9 cellular contexts compared by ENCODE assay signal in the genomic region with DNA sequence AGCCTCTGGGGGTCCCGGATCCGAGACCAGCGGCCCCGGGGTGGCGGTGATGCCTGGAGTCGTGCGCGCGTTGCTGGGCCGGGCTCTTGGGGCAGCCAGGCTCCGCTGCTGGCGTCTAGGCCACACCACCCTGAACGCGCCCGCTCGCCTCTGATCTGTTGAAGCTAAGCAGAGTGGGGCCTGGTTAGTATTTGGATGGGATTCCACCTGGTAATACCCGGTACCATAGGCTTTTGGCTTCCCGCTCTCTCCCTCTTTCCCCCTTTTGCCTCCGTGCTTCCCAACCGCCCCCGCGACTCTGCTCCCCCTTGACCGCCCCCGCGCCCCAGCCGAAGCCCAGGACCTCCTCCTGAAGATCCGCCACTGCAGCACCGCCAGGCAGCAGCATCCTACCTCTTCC.
A peak's percentile ranks its signal among the peaks of the same experiment; 100 is the strongest.
DNase-seq lines count a peak whose midpoint lies in the region; ATAC-seq and TF ChIP-seq lines count a peak whose summit lies in the region.
"Had no signal": no experiment of that assay in that cellular context is flagged by ENCODE, and none has a peak within 500 bp of the region (broad histone marks: within the 10 kb centered on the region; RNA-seq: fewer than 3 reads in every experiment).

No MANE protein-coding gene starts in this region.

- DNase-seq in SIG-M5 treated with dmso at 0.1 percent for 504 hours (lab: John Stamatoyannopoulos, UW; ENCODE audit: unreplicated experiment) (peak; percentile 39), SIG-M5 (lab: John Stamatoyannopoulos, UW) (no peak), OCI-M1 (lab: John Stamatoyannopoulos, UW) (peak; percentile 33), epithelial cell of proximal tubule (ENCODE audit: low read depth) (no peak), osteoblast (ENCODE audit: insufficient read length, low spot score, missing footprints) (peak; percentile 57), 8988T (no peak)
- DNase-seq: naive B cell had no signal

- no peaks in the 10 kb centered on the region for H3K27me3 ChIP-seq in osteoblast (ENCODE audit: insufficient read depth, low read length)

- no peaks in the 10 kb centered on the region for H3K79me2 ChIP-seq in osteoblast (ENCODE audit: insufficient read depth, low read length)

- H2AFZ ChIP-seq in osteoblast (ENCODE audit: low read length): no peak overlapping the region

- no peaks in the 10 kb centered on the region for H3K36me3 ChIP-seq in osteoblast (ENCODE audit: insufficient read depth, low read length)

- H3K27ac ChIP-seq in osteoblast (ENCODE audit: low read depth, low read length): no peak overlapping the region

- H3K4me2 ChIP-seq in osteoblast (ENCODE audit: insufficient read depth, low read length): peak overlapping the region; percentile 33

- no peaks in the 10 kb centered on the region for H3K4me1 ChIP-seq in osteoblast (ENCODE audit: insufficient read depth, low read length)

- H3K4me3 ChIP-seq in epithelial cell of proximal tubule (ENCODE audit: low read depth, low read length): peak overlapping the region; percentile 47
- H3K4me3 ChIP-seq in osteoblast (ENCODE audit: insufficient read depth, low read length): no peak overlapping the region

- H3K9me3 ChIP-seq in osteoblast (ENCODE audit: low read depth, low read length): peaks cover 2% of the 10 kb centered on the region

- ATAC-seq in HG02759 (IDR thresholded peaks at IDR 0.05; ENCODE audit: unreplicated experiment) (no peak), HG03025 (IDR thresholded peaks at IDR 0.05; ENCODE audit: low FRiP score, unreplicated experiment) (no peak)

- H4K20me1 ChIP-seq in osteoblast (ENCODE audit: insufficient read depth, low read length): no peaks in the 10 kb centered on the region

- TF ChIP-seq CTCF in epithelial cell of proximal tubule (conservative IDR thresholded peaks at IDR 0.05; ENCODE audit: low read depth, low read length): no peak
- no peak for TF ChIP-seq CTCF in osteoblast (IDR thresholded peaks at IDR 0.05; ENCODE audit: extremely low read depth, low read depth, low read length)

Comparison
In these comparisons a context has a peak if more than half of its experiments do, and no peak if none do; other contexts are left out.
1. DNase-seq: peak in SIG-M5 treated with dmso at 0.1 percent for 504 hours (single experiment), OCI-M1 (single experiment) and osteoblast (single experiment); none in SIG-M5 (single experiment), epithelial cell of proximal tubule (single experiment) and 8988T (single experiment).